In genomic region chrX:10011991-10012390, GRCh38 we compare ENCODE assay signal across 14 cellular contexts. TPM values are rescaled to one million over a fixed set of nuclear protein-coding genes. Genes with fewer than 3 reads are reported as not detected.
DNase-seq lines count a peak whose midpoint lies in the region; ATAC-seq and TF ChIP-seq lines count a peak whose summit lies in the region.
"Had no signal": no experiment of that assay in that cellular context is flagged by ENCODE, and none has a peak within 500 bp of the region (broad histone marks: within the 10 kb centered on the region; RNA-seq: fewer than 3 reads in every experiment).

No MANE protein-coding gene starts in this region.

- 40 to 57% (median 45%) methylated on average over 8 to 9 of the region's 9 CpGs for WGBS in heart left ventricle, 4 donors

- H2AFZ ChIP-seq in SU-DHL-6 (ENCODE audit: low read depth, low read length, severe bottlenecking): no peak overlapping the region

- no peak for TF ChIP-seq CTCF in heart left ventricle (IDR thresholded peaks at IDR 0.05)
- TF ChIP-seq CTCF in SU-DHL-6 (IDR thresholded peaks at IDR 0.05; ENCODE audit: insufficient read depth, low read length, poor library complexity, severe bottlenecking): no peak

- no peak for TF ChIP-seq POLR2A in heart left ventricle (IDR thresholded peaks at IDR 0.05)

- DNase-seq in heart left ventricle (no peak), Right ventricle myocardium inferior (ENCODE audit: missing footprints) (no peak), iris pigment epithelial cell (ENCODE audit: low read depth) (peak; percentile 39), superior temporal gyrus (ENCODE audit: extremely low spot score) (no peak), LoVo (ENCODE audit: low spot score) (no peak)
- DNase-seq: activated effector memory CD4-positive, alpha-beta T cell treated with Interleukin-2 at 50 U/mL for 16 hours; GOT3; left ventricle myocardium superior; transverse colon had no signal

- peak overlapping the region; percentile 53 for H3K4me2 ChIP-seq in SU-DHL-6 (ENCODE audit: low read depth, low read length, poor library complexity, severe bottlenecking)

- H3K9me3 ChIP-seq in heart left ventricle (no peaks in the 10 kb centered on the region), SU-DHL-6 (ENCODE audit: insufficient read depth, low read length) (no peaks in the 10 kb centered on the region), stomach smooth muscle (ENCODE audit: control insufficient read depth in 2 of 2, low read length in 2 of 2) (peaks cover 3 to 4% of the 10 kb centered on the region in 2 donors)
- H3K9me3 ChIP-seq: transverse colon had no signal

- H3K4me3 ChIP-seq in heart left ventricle (no peak overlapping the region), SU-DHL-6 (ENCODE audit: insufficient read depth, low read length, poor library complexity, severe bottlenecking) (peak overlapping the region; percentile 19), stomach smooth muscle (ENCODE audit: low read length in 2 of 2) (no peak overlapping the region)
- H3K4me3 ChIP-seq: K562, transverse colon had no signal

- H3K27ac ChIP-seq in heart left ventricle (peak overlapping the region in 8 of 12 donors; percentile 14 to 65 (median 40)), SU-DHL-6 (ENCODE audit: low read depth, low read length) (peak overlapping the region; percentile 90), stomach smooth muscle (ENCODE audit: low read length) (peak overlapping the region; percentile 46)

- H3K36me3 ChIP-seq in heart left ventricle (no peaks in the 10 kb centered on the region), SU-DHL-6 (ENCODE audit: low read length) (peaks cover 3% of the 10 kb centered on the region; the same call in 1 of the 2 replicates), stomach smooth muscle (ENCODE audit: control insufficient read depth in 2 of 2, insufficient read depth in 2 of 2, low read length in 2 of 2) (no peaks in the 10 kb centered on the region)
- H3K36me3 ChIP-seq: transverse colon had no signal

- peaks cover 29% of the 10 kb centered on the region for H3F3A ChIP-seq in SU-DHL-6 (ENCODE audit: insufficient read depth)

- no peaks in the 10 kb centered on the region for H3K9me2 ChIP-seq in SU-DHL-6 (replicated peaks; ENCODE audit: insufficient read depth, low read length)

- peaks cover 12% of the 10 kb centered on the region for H3K79me2 ChIP-seq in SU-DHL-6 (ENCODE audit: insufficient read depth, low read length)

- peaks cover 0 to 29% (median 4%) of the 10 kb centered on the region in 12 donors for H3K4me1 ChIP-seq in heart left ventricle
- peaks cover 14% of the 10 kb centered on the region for H3K4me1 ChIP-seq in stomach smooth muscle (ENCODE audit: control insufficient read depth, insufficient read depth, low read length)

- intact Hi-C loops in heart left ventricle (cut with DNase I): loop anchor here in 5 of 10 donors (5.0 kb wide), 3 partner anchors 95 to 105 kb away; no protein-coding TSS in a partner anchor
- intact Hi-C loops in Right ventricle myocardium inferior (cut with DNase I): loop anchor here (5.0 kb wide), 1 partner anchor 100 kb away; no protein-coding TSS in a partner anchor

- peaks cover 0 to 32% (median 0%) of the 10 kb centered on the region in 9 donors for H3K27me3 ChIP-seq in heart left ventricle
- no peaks in the 10 kb centered on the region for H3K27me3 ChIP-seq in SU-DHL-6 (ENCODE audit: low read length)
- H3K27me3 ChIP-seq in stomach smooth muscle (ENCODE audit: control insufficient read depth in 1 of 2, insufficient read depth in 2 of 2, low read length in 2 of 2): peaks cover 0 to 6% of the 10 kb centered on the region in 2 donors
- H3K27me3 ChIP-seq: transverse colon had no signal

- no peaks in the 10 kb centered on the region for H4K20me1 ChIP-seq in SU-DHL-6 (ENCODE audit: low read depth, low read length)

- no peak for ATAC-seq in heart left ventricle
- no peak for ATAC-seq in Right ventricle myocardium inferior
- ATAC-seq in HG03108 (IDR thresholded peaks at IDR 0.05; ENCODE audit: unreplicated experiment): no peak
- ATAC-seq: K562, left ventricle myocardium superior had no signal

- H3K9ac ChIP-seq in SU-DHL-6 (ENCODE audit: low read length) (peak overlapping the region; percentile 45), stomach smooth muscle (ENCODE audit: low read length in 2 of 2) (no peak overlapping the region)

RNA-seq across cellular contexts. Expression of gene CLDN34, which starts 44.8 kb away (rescaled TPM):
- total RNA-seq in heart left ventricle: not detected
- polyA plus RNA-seq in heart left ventricle: not detected
- total RNA-seq in Right ventricle myocardium inferior: not detected
- total RNA-seq: K562, left ventricle myocardium superior had no signal
- polyA plus RNA-seq: BJ, K562 had no signal

Comparison
In these comparisons a context has a peak if more than half of its experiments do, and no peak if none do; other contexts are left out.
1. H3K27ac ChIP-seq: peak in every context shown above with its lines; median percentile 90 in SU-DHL-6; 46 in stomach smooth muscle; 40 in heart left ventricle.